In genomic region chr17:8173056-8173870, GRCh38 we compare ENCODE assay signal across 8 cellular contexts. TPM values are rescaled to one million over a fixed set of nuclear protein-coding genes. Genes with fewer than 3 reads are reported as not detected.
DNase-seq lines count a peak whose midpoint lies in the region; ATAC-seq and TF ChIP-seq lines count a peak whose summit lies in the region.

No MANE protein-coding gene starts in this region.

- H3K27me3 ChIP-seq in Peyer's patch (no peaks in the 10 kb centered on the region), tibial nerve (no peaks in the 10 kb centered on the region)

- peak; percentile 81 to 83 for ATAC-seq in natural killer cell treated with Interleukin-12 subunit alpha and Interleukin-12 subunit beta and Interleukin-15 and Interleukin-18, amount 100 ng/mL, for 72 hours

- H3K4me3 ChIP-seq in Peyer's patch (peak overlapping the region; percentile 36 to 46 (median 42)), tibial nerve (peak overlapping the region; percentile 11 to 52 (median 32))

- 1% methylated on average over 23 of the region's 23 CpGs for WGBS in tibial nerve, 2 donors

- H3K4me1 Mint-ChIP-seq in natural killer cell treated with Interleukin-12 subunit alpha and Interleukin-12 subunit beta and Interleukin-15 and Interleukin-18, amount 100 ng/mL, for 72 hours (ENCODE audit: low read depth in 2 of 2), result peaks cover 40 to 43% of the 10 kb centered on the region in 2 donors

- TF ChIP-seq POLR2A in Peyer's patch (IDR thresholded peaks at IDR 0.05) (peak; percentile 100), tibial nerve (IDR thresholded peaks at IDR 0.05) (peak; percentile 98 to 100)

- H3K27ac ChIP-seq in Peyer's patch (peak overlapping the region; percentile 80 to 95 (median 89)), tibial nerve (peak overlapping the region; percentile 69 to 98 (median 93))

- H3K9me3 ChIP-seq in Peyer's patch (no peaks in the 10 kb centered on the region), tibial nerve (no peaks in the 10 kb centered on the region)

- H3K36me3 Mint-ChIP-seq in natural killer cell treated with Interleukin-12 subunit alpha and Interleukin-12 subunit beta and Interleukin-15 and Interleukin-18, amount 100 ng/mL, for 72 hours, result no peaks in the 10 kb centered on the region

- no peaks in the 10 kb centered on the region for H3K27me3 Mint-ChIP-seq in natural killer cell treated with Interleukin-12 subunit alpha and Interleukin-12 subunit beta and Interleukin-15 and Interleukin-18, amount 100 ng/mL, for 72 hours

- DNase-seq in G401 (ENCODE audit: low spot score) (peak; percentile 99), H4 (ENCODE audit: low spot score) (peak; percentile 97), Kasumi-1 (lab: John Stamatoyannopoulos, UW) (peak; percentile 82 to 83), Peyer's patch (peak; percentile 59 to 94 (median 88)), fibroblast of peridontal ligament (ENCODE audit: extremely low read depth) (peak; percentile 97), tibial nerve (ENCODE audit: low spot score in 2 of 2) (peak; percentile 63 to 81)
- peak; percentile 66 for DNase-seq in activated T-helper 9 cell treated with anti-CD3 and anti-CD28 coated beads, Interleukin-2, amount 50 U/mL, for 16 hours (ENCODE audit: low read depth)
- DNase-seq in natural killer cell treated with Interleukin-12 subunit alpha and Interleukin-12 subunit beta and Interleukin-15 and Interleukin-18, amount 100 ng/mL, for 72 hours (ENCODE audit: low spot score), result peak; percentile 88

- TF ChIP-seq EP300 in tibial nerve (IDR thresholded peaks at IDR 0.05), result peak; percentile 95 to 100

- peak overlapping the region; percentile 97 to 100 for H3K27ac Mint-ChIP-seq in natural killer cell treated with Interleukin-12 subunit alpha and Interleukin-12 subunit beta and Interleukin-15 and Interleukin-18, amount 100 ng/mL, for 72 hours

- H3K36me3 ChIP-seq in Peyer's patch, result no peaks in the 10 kb centered on the region
- no peaks in the 10 kb centered on the region for H3K36me3 ChIP-seq in tibial nerve

- in situ Hi-C loops in G401 (cut with HindIII; ENCODE audit: low sequenced_read_pairs), result no loop called here

- H3K9me3 Mint-ChIP-seq in natural killer cell treated with Interleukin-12 subunit alpha and Interleukin-12 subunit beta and Interleukin-15 and Interleukin-18, amount 100 ng/mL, for 72 hours, result no peaks in the 10 kb centered on the region

- TF ChIP-seq CTCF in Peyer's patch (IDR thresholded peaks at IDR 0.05) (peak in 2 of 6 experiments; percentile 0 to 28), tibial nerve (IDR thresholded peaks at IDR 0.05) (peak in 1 of 5 experiments; percentile 35)

- peak overlapping the region; percentile 80 for H3K4me3 Mint-ChIP-seq in natural killer cell treated with Interleukin-12 subunit alpha and Interleukin-12 subunit beta and Interleukin-15 and Interleukin-18, amount 100 ng/mL, for 72 hours

- peaks cover 6 to 28% (median 9%) of the 10 kb centered on the region in 4 donors for H3K4me1 ChIP-seq in Peyer's patch
- peaks cover 0 to 44% (median 22%) of the 10 kb centered on the region in 4 donors for H3K4me1 ChIP-seq in tibial nerve

RNA-seq across cellular contexts. Expression of gene TMEM107, which starts 2.9 kb away (rescaled TPM):
- 37.8 and 60.6 TPM in 2 replicates for total RNA-seq in G401 (2014; rRNA removed; shearing (Covaris generic))
- total RNA-seq in H4 (2014; rRNA removed; shearing (Covaris generic)), result 1.7 and 13.3 TPM in 2 replicates
- total RNA-seq in Peyer's patch, result 10 to 100 TPM in 3 of 4 donors, 1 to 10 TPM in 1; 6.5 to 27.2 (median 16.4) TPM
- total RNA-seq in natural killer cell treated with Interleukin-12 subunit alpha and Interleukin-12 subunit beta and Interleukin-15 and Interleukin-18, amount 100 ng/mL, for 72 hours, result 10 to 100 TPM; 31.5 to 43.5 TPM
- 10 to 100 TPM; 28.2 to 47.1 (median 38.2) TPM for total RNA-seq in tibial nerve

RNA-seq across cellular contexts. Expression of gene VAMP2, which starts 10.5 kb away (rescaled TPM):
- total RNA-seq in G401 (2014; rRNA removed; shearing (Covaris generic)), result 1.0 and 1.4 TPM in 2 replicates
- 0.64 TPM in 2 replicates for total RNA-seq in H4 (2014; rRNA removed; shearing (Covaris generic))
- total RNA-seq in Peyer's patch (10 to 100 TPM; 10.7 to 40.2 (median 32.4) TPM), tibial nerve (10 to 100 TPM; 48.0 to 72.1 (median 59.0) TPM)
- total RNA-seq in natural killer cell treated with Interleukin-12 subunit alpha and Interleukin-12 subunit beta and Interleukin-15 and Interleukin-18, amount 100 ng/mL, for 72 hours, result 10 to 100 TPM; 54.6 to 73.0 TPM

RNA-seq across cellular contexts. Expression of gene BORCS6, which starts 16.7 kb away (rescaled TPM):
- 24.3 and 25.6 TPM in 2 replicates for total RNA-seq in G401 (2014; rRNA removed; shearing (Covaris generic))
- 0.62 and 0.68 TPM in 2 replicates for total RNA-seq in H4 (2014; rRNA removed; shearing (Covaris generic))
- total RNA-seq in Peyer's patch (10 to 100 TPM; 12.6 to 22.6 (median 17.9) TPM), tibial nerve (10 to 100 TPM; 13.8 to 22.4 (median 19.4) TPM)
- 10 to 100 TPM; 10.4 to 11.6 TPM for total RNA-seq in natural killer cell treated with Interleukin-12 subunit alpha and Interleukin-12 subunit beta and Interleukin-15 and Interleukin-18, amount 100 ng/mL, for 72 hours

RNA-seq across cellular contexts. Expression of gene PER1, which starts 21.1 kb away (rescaled TPM):
- total RNA-seq in G401 (2014; rRNA removed; shearing (Covaris generic)), result 29.0 and 34.0 TPM in 2 replicates
- total RNA-seq in H4 (2014; rRNA removed; shearing (Covaris generic)), result 4.4 and 4.6 TPM in 2 replicates
- total RNA-seq in Peyer's patch, result 100 to 1,000 TPM in 3 of 4 donors, 10 to 100 TPM in 1; 67.6 to 143 (median 119) TPM
- 10 to 100 TPM; 16.9 to 42.7 TPM for total RNA-seq in natural killer cell treated with Interleukin-12 subunit alpha and Interleukin-12 subunit beta and Interleukin-15 and Interleukin-18, amount 100 ng/mL, for 72 hours
- 100 to 1,000 TPM; 157 to 328 (median 204) TPM for total RNA-seq in tibial nerve

RNA-seq across cellular contexts. Expression of gene AURKB, which starts 37.1 kb away (rescaled TPM):
- total RNA-seq in G401 (2014; rRNA removed; shearing (Covaris generic)), result 162 and 166 TPM in 2 replicates
- 33.4 and 50.5 TPM in 2 replicates for total RNA-seq in H4 (2014; rRNA removed; shearing (Covaris generic))
- total RNA-seq in Peyer's patch, result 100 to 1,000 TPM in 1 of 4 donors, 10 to 100 TPM in 3; 10.5 to 111 (median 19.1) TPM
- total RNA-seq in natural killer cell treated with Interleukin-12 subunit alpha and Interleukin-12 subunit beta and Interleukin-15 and Interleukin-18, amount 100 ng/mL, for 72 hours, result 100 to 1,000 TPM in 1 of 2 donors, 10 to 100 TPM in 1; 90.2 to 199 TPM
- total RNA-seq in tibial nerve, result 10 to 100 TPM; 31.2 to 78.1 (median 39.6) TPM

Comparison
In these comparisons a context has a peak if more than half of its experiments do, and no peak if none do; other contexts are left out.
1. Peak in every context shown above with its lines: DNase-seq, ATAC-seq, H3K4me3 ChIP-seq and H3K27ac ChIP-seq.